ENCODE assay signal across 18 cellular contexts in genomic region chr1:8589571-8589970, GRCh38.
DNase-seq lines count a peak whose midpoint lies in the region; ATAC-seq and TF ChIP-seq lines count a peak whose summit lies in the region.
"Had no signal": no experiment of that assay in that cellular context is flagged by ENCODE, and none has a peak within 500 bp of the region (broad histone marks: within the 10 kb centered on the region; RNA-seq: fewer than 3 reads in every experiment).

No MANE protein-coding gene starts in this region.

- no peak overlapping the region for H3K4me3 ChIP-seq in mammary epithelial cell (replicated peaks in 1 of 3; ENCODE audit: insufficient read depth in 1 of 3, low read depth in 2 of 3, low read length in 3 of 3)
- no peak overlapping the region for H3K4me3 ChIP-seq in lower leg skin (ENCODE audit: low read depth, poor library complexity, severe bottlenecking)
- H3K4me3 ChIP-seq: K562, PC-9, SK-N-MC had no signal

- H3K4me1 ChIP-seq in mammary epithelial cell (ENCODE audit: insufficient read depth, low read length), result no peaks in the 10 kb centered on the region

- TF ChIP-seq CTCF in MCF 10A (IDR thresholded peaks at IDR 0.05; ENCODE audit: unreplicated experiment) (no peak), mammary epithelial cell (conservative IDR thresholded peaks at IDR 0.05 in 1 of 2, IDR thresholded peaks at IDR 0.05 in 1 of 2; ENCODE audit: extremely low read depth in 1 of 2, insufficient read depth in 1 of 2, low read depth in 1 of 2, low read length in 2 of 2) (no peak), brain (conservative IDR thresholded peaks at IDR 0.05) (no peak), nephron (IDR thresholded peaks at IDR 0.05; ENCODE audit: unreplicated experiment in 3 of 3) (no peak), lower leg skin (IDR thresholded peaks at IDR 0.05) (no peak), GM13976 (IDR thresholded peaks at IDR 0.05; ENCODE audit: borderline replicate concordance, control extremely low read depth, extremely low read depth, insufficient read depth, missing control alignments) (no peak)

- in situ Hi-C loops in mammary epithelial cell (cut with MboI; ENCODE audit: low sequenced_read_pairs in 2 of 2), result no loop called here
- in situ Hi-C loops in GM13976 (cut with MboI; ENCODE audit: low sequenced_read_pairs, unreplicated experiment), result no loop called here

- H3K27me3 ChIP-seq in mammary epithelial cell (ENCODE audit: insufficient read depth, low read length), result no peaks in the 10 kb centered on the region

- BruUV-seq in MCF 10A (replicated peaks; lab: Mats Ljungman, UMichigan) (no TSS peak), mammary epithelial cell (replicated peaks; lab: Mats Ljungman, UMichigan) (no TSS peak)

- H3K27ac ChIP-seq in mammary epithelial cell (ENCODE audit: insufficient read depth, low read depth, low read length), result no peak overlapping the region
- H3K27ac ChIP-seq: PC-9, SK-N-MC had no signal

- H3K27ac Mint-ChIP-seq in MCF 10A (ENCODE audit: low read depth, unreplicated experiment), result peak overlapping the region; percentile 78
- peak overlapping the region; percentile 12 to 75 (median 37) for H3K27ac Mint-ChIP-seq in brain
- peak overlapping the region; percentile 26 to 48 (median 32) for H3K27ac Mint-ChIP-seq in nephron

- POLR2A ChIA-PET in MCF 10A (lab: Yijun Ruan, JAX), result interaction anchor here (1.1 kb wide), 1 partner anchor 16 kb away, joined by 3 read pairs; no protein-coding TSS in a partner anchor

- no peak overlapping the region for H2AFZ ChIP-seq in mammary epithelial cell (ENCODE audit: low read depth, low read length)
- H2AFZ ChIP-seq: PC-9 had no signal

- DNase-seq in MCF 10A (ENCODE audit: unreplicated experiment), result no peak
- DNase-seq in mammary epithelial cell, result no peak
- no peak for DNase-seq in lower leg skin (ENCODE audit: low spot score in 2 of 2)
- DNase-seq in stimulated activated naive CD4-positive, alpha-beta T cell treated with Interleukin-2 at 50 U/mL for 16 hours (lab: John Stamatoyannopoulos, UW), result no peak
- DNase-seq in GM13976 (ENCODE audit: low spot score), result no peak
- DNase-seq: C1 segment of cervical spinal cord, DMS153, EL, H7, NCI-H1105, NCI-H187, NCI-H748 treated with DMSO at 0.1 percent for 48 hours, PC-9 had no signal

- CTCF ChIA-PET in MCF 10A (lab: Yijun Ruan, JAX), result interaction anchor here (0.9 to 1.7 kb wide), 2 partner anchors 21 to 28 kb away, joined by 3 to 4 read pairs; no protein-coding TSS in a partner anchor
- CTCF ChIA-PET in mammary epithelial cell (lab: Charles Lee; ENCODE audit: low non-redundant PET), result no interaction called here

- no peaks in the 10 kb centered on the region for H3K27me3 Mint-ChIP-seq in MCF 10A (ENCODE audit: insufficient read depth, unreplicated experiment)
- no peaks in the 10 kb centered on the region for H3K27me3 Mint-ChIP-seq in brain
- no peaks in the 10 kb centered on the region for H3K27me3 Mint-ChIP-seq in nephron (ENCODE audit: low read depth)

- H3K4me3 Mint-ChIP-seq in MCF 10A (ENCODE audit: unreplicated experiment) (no peak overlapping the region), brain (no peak overlapping the region), nephron (no peak overlapping the region)

- H3K9me3 ChIP-seq in mammary epithelial cell (replicated peaks; ENCODE audit: insufficient read depth, low read length), result no peaks in the 10 kb centered on the region

- intact Hi-C loops in MCF 10A (cut with micrococcal nuclease) (no loop called here), mammary epithelial cell (cut with micrococcal nuclease) (no loop called here), lower leg skin (cut with DNase I; ENCODE audit: low total_unique reads) (no loop called here)

- H4K20me1 ChIP-seq in mammary epithelial cell (ENCODE audit: insufficient read depth, low read length), result no peaks in the 10 kb centered on the region

- no peak overlapping the region for H3K9ac ChIP-seq in mammary epithelial cell (ENCODE audit: insufficient read depth, low read length)

- no peak overlapping the region for H3K4me2 ChIP-seq in mammary epithelial cell (ENCODE audit: insufficient read depth, low read depth, low read length)
- H3K4me2 ChIP-seq: PC-9 had no signal

- H3K79me2 ChIP-seq in mammary epithelial cell (ENCODE audit: insufficient read depth, low read length), result no peaks in the 10 kb centered on the region

- H3K36me3 ChIP-seq in mammary epithelial cell (ENCODE audit: insufficient read depth, low read length), result no peaks in the 10 kb centered on the region

- TF ChIP-seq POLR2A in lower leg skin (IDR thresholded peaks at IDR 0.05), result no peak

- H3K36me3 Mint-ChIP-seq in MCF 10A (ENCODE audit: insufficient read depth, unreplicated experiment) (no peaks in the 10 kb centered on the region), brain (peaks cover 24% of the 10 kb centered on the region), nephron (ENCODE audit: low read depth) (peaks cover 15% of the 10 kb centered on the region)

- dilution Hi-C loops in mammary epithelial cell (cut with HindIII; ENCODE audit: low sequenced_read_pairs), result no loop called here

- ATAC-seq in HG03571 (IDR thresholded peaks at IDR 0.05; ENCODE audit: unreplicated experiment), result no peak
- ATAC-seq: K562 had no signal

- H3K9me3 Mint-ChIP-seq in MCF 10A (ENCODE audit: unreplicated experiment), result no peaks in the 10 kb centered on the region
- H3K9me3 Mint-ChIP-seq in brain, result peaks cover 0 to 4% (median 0%) of the 10 kb centered on the region in 5 experiments
- H3K9me3 Mint-ChIP-seq in nephron, result no peaks in the 10 kb centered on the region

- 100% methylated on average over 4 of the region's 4 CpGs for WGBS in mammary epithelial cell (ENCODE audit: low coverage, missing lambda C conversion rate)
- 85 to 97% methylated on average over 4 of the region's 4 CpGs for WGBS in lower leg skin, 2 donors

- H3K4me1 Mint-ChIP-seq in MCF 10A (ENCODE audit: insufficient read depth, unreplicated experiment), result peaks cover 11% of the 10 kb centered on the region
- H3K4me1 Mint-ChIP-seq in brain, result peaks cover 89% of the 10 kb centered on the region
- H3K4me1 Mint-ChIP-seq in nephron, result peaks cover 64% of the 10 kb centered on the region
